Comparison of ENCODE assay signal across 8 cellular contexts in genomic region chr6:33272358-33273128, GRCh38. TPM values are rescaled to one million over a fixed set of nuclear protein-coding genes. Genes with fewer than 3 reads are reported as not detected.
A peak's percentile ranks its signal among the peaks of the same experiment; 100 is the strongest.
DNase-seq lines count a peak whose midpoint lies in the region; ATAC-seq and TF ChIP-seq lines count a peak whose summit lies in the region.

No MANE protein-coding gene starts in this region.

- 5% methylated on average over 13 of the region's 15 CpGs for WGBS in mesenchymal stem cell
- WGBS in urinary bladder: 16% methylated on average over 15 of the region's 15 CpGs

- no peaks in the 10 kb centered on the region for H3K9me3 ChIP-seq in mesenchymal stem cell (ENCODE audit: control insufficient read depth, low read length)

- H3K14ac ChIP-seq in mesenchymal stem cell (ENCODE audit: low read length in 2 of 2): no peak overlapping the region

- H3K27me3 Mint-ChIP-seq in activated naive CD4-positive, alpha-beta T cell treated with anti-CD3 and anti-CD28 coated beads, Interleukin-2, amount 50 U/mL, for 24 hours: no peaks in the 10 kb centered on the region

- H2BK15ac ChIP-seq in mesenchymal stem cell (ENCODE audit: low read depth, poor library complexity, severe bottlenecking): no peak overlapping the region

- H3K4me1 ChIP-seq in mesenchymal stem cell (ENCODE audit: control insufficient read depth, insufficient read depth, low read depth, low read length): peaks cover 18% of the 10 kb centered on the region
- no peaks in the 10 kb centered on the region for H3K4me1 ChIP-seq in urinary bladder (ENCODE audit: insufficient read depth)

- H3K36me3 ChIP-seq in brain microvascular endothelial cell (replicated peaks) (peaks cover 49% of the 10 kb centered on the region), mesenchymal stem cell (ENCODE audit: control insufficient read depth in 1 of 2, insufficient read depth in 2 of 2, low read depth in 1 of 2, low read length in 2 of 2) (peaks cover 41 to 70% of the 10 kb centered on the region in 2 experiments), urinary bladder (ENCODE audit: insufficient read depth) (peaks cover 6% of the 10 kb centered on the region)

- peak overlapping the region; percentile 49 to 78 for H3K18ac ChIP-seq in mesenchymal stem cell (ENCODE audit: low read depth in 1 of 2, low read length in 2 of 2)

- no peak for TF ChIP-seq CTCF in brain microvascular endothelial cell (IDR thresholded peaks at IDR 0.05; ENCODE audit: low read depth, low read length, missing control alignments)

- H3K9me3 Mint-ChIP-seq in activated naive CD4-positive, alpha-beta T cell treated with anti-CD3 and anti-CD28 coated beads, Interleukin-2, amount 50 U/mL, for 24 hours: no peaks in the 10 kb centered on the region

- H3K27ac Mint-ChIP-seq in activated naive CD4-positive, alpha-beta T cell treated with anti-CD3 and anti-CD28 coated beads, Interleukin-2, amount 50 U/mL, for 24 hours: peak overlapping the region; percentile 99

- H2BK12ac ChIP-seq in mesenchymal stem cell (ENCODE audit: low read length in 2 of 2): no peak overlapping the region

- no peak overlapping the region for H2AFZ ChIP-seq in mesenchymal stem cell (ENCODE audit: low read depth, low read length)

- peak overlapping the region; percentile 1 to 57 for H3K4ac ChIP-seq in mesenchymal stem cell (ENCODE audit: low read depth in 1 of 2, low read length in 2 of 2)

- H2BK5ac ChIP-seq in mesenchymal stem cell (ENCODE audit: low read depth, low read length, poor library complexity, severe bottlenecking): no peak overlapping the region

- DNase-seq in activated naive CD4-positive, alpha-beta T cell treated with anti-CD3 and anti-CD28 coated beads, Interleukin-2, amount 50 U/mL, for 16 hours: no peak
- DNase-seq in brain microvascular endothelial cell: no peak
- no peak for DNase-seq in mesenchymal stem cell
- DNase-seq in NCI-H146 (lab: John Stamatoyannopoulos, UW): no peak

- H4K8ac ChIP-seq in mesenchymal stem cell (ENCODE audit: low read length): no peak overlapping the region

- H3K79me1 ChIP-seq in mesenchymal stem cell (replicated peaks; ENCODE audit: low read length, poor library complexity, severe bottlenecking): peaks cover 26% of the 10 kb centered on the region

- H3K4me3 ChIP-seq in brain microvascular endothelial cell (ENCODE audit: low read depth, low read length) (peak overlapping the region; percentile 99), mesenchymal stem cell (ENCODE audit: insufficient read depth in 1 of 2, low read depth in 1 of 2, low read length in 2 of 2) (peak overlapping the region; percentile 76 to 91), urinary bladder (ENCODE audit: low read depth, low read length) (peak overlapping the region; percentile 63)

- H3K4me1 Mint-ChIP-seq in activated naive CD4-positive, alpha-beta T cell treated with anti-CD3 and anti-CD28 coated beads, Interleukin-2, amount 50 U/mL, for 24 hours: peaks cover 49% of the 10 kb centered on the region

- peak overlapping the region; percentile 99 for H3K9ac ChIP-seq in mesenchymal stem cell (ENCODE audit: low read length)

- peak overlapping the region; percentile 69 for H3K4me2 ChIP-seq in mesenchymal stem cell (ENCODE audit: low read length, poor library complexity, severe bottlenecking)

- in situ Hi-C loops in brain microvascular endothelial cell (cut with HindIII; ENCODE audit: low pct_ligation_motif_present, low sequenced_read_pairs): no loop called here

- H2AK5ac ChIP-seq in mesenchymal stem cell (ENCODE audit: low read length, severe bottlenecking): peak overlapping the region; percentile 28

- ATAC-seq in HG02885 (IDR thresholded peaks at IDR 0.05; ENCODE audit: poor library complexity, unreplicated experiment): no peak
- no peak for ATAC-seq in GM19324 (IDR thresholded peaks at IDR 0.05; ENCODE audit: low FRiP score, unreplicated experiment)

- H4K91ac ChIP-seq in mesenchymal stem cell (ENCODE audit: low read length): no peak overlapping the region

- H3K27me3 ChIP-seq in brain microvascular endothelial cell (replicated peaks) (no peaks in the 10 kb centered on the region), mesenchymal stem cell (ENCODE audit: control insufficient read depth in 1 of 2, insufficient read depth in 1 of 2, low read length in 2 of 2) (no peaks in the 10 kb centered on the region)

- H3K23ac ChIP-seq in mesenchymal stem cell (ENCODE audit: low read length in 2 of 2): no peak overlapping the region

- peak overlapping the region; percentile 96 for H3K4me3 Mint-ChIP-seq in activated naive CD4-positive, alpha-beta T cell treated with anti-CD3 and anti-CD28 coated beads, Interleukin-2, amount 50 U/mL, for 24 hours

- peaks cover 42% of the 10 kb centered on the region for H3K36me3 Mint-ChIP-seq in activated naive CD4-positive, alpha-beta T cell treated with anti-CD3 and anti-CD28 coated beads, Interleukin-2, amount 50 U/mL, for 24 hours

- no peak overlapping the region for H2BK120ac ChIP-seq in mesenchymal stem cell (ENCODE audit: low read depth, low read length)

- H3K27ac ChIP-seq in brain microvascular endothelial cell (peak overlapping the region; percentile 93), mesenchymal stem cell (ENCODE audit: low read length, poor library complexity, severe bottlenecking) (peak overlapping the region; percentile 86), urinary bladder (ENCODE audit: low read depth) (peak overlapping the region; percentile 51)

RNA-seq across cellular contexts. Expression of gene RPS18, which starts 0.7 kb away (rescaled TPM):
- 6,369 TPM for polyA plus RNA-seq in mesenchymal stem cell (2013, experiment 1 of 2)
- 6,579 TPM for polyA plus RNA-seq in mesenchymal stem cell (2013, experiment 2 of 2)
- total RNA-seq in urinary bladder: 3,033 TPM
- polyA plus RNA-seq in urinary bladder: 4,357 TPM

RNA-seq across cellular contexts. Expression of gene VPS52, which starts 0.9 kb away (rescaled TPM):
- 30.7 TPM for polyA plus RNA-seq in mesenchymal stem cell (2013, experiment 1 of 2)
- 29.4 TPM for polyA plus RNA-seq in mesenchymal stem cell (2013, experiment 2 of 2)
- total RNA-seq in urinary bladder: 32.4 TPM
- polyA plus RNA-seq in urinary bladder: 45.3 TPM

RNA-seq across cellular contexts. Expression of gene B3GALT4, which starts 4.4 kb away (rescaled TPM):
- 2.8 TPM for polyA plus RNA-seq in mesenchymal stem cell (2013, experiment 1 of 2)
- polyA plus RNA-seq in mesenchymal stem cell (2013, experiment 2 of 2): 3.1 TPM
- 8.0 TPM for total RNA-seq in urinary bladder
- polyA plus RNA-seq in urinary bladder: 19.3 TPM

RNA-seq across cellular contexts. Expression of gene WDR46, which starts 16.5 kb away (rescaled TPM):
- polyA plus RNA-seq in mesenchymal stem cell (2013, experiment 1 of 2): 66.3 TPM
- polyA plus RNA-seq in mesenchymal stem cell (2013, experiment 2 of 2): 59.2 TPM
- 29.7 TPM for total RNA-seq in urinary bladder
- polyA plus RNA-seq in urinary bladder: 40.2 TPM

RNA-seq across cellular contexts. Expression of gene PFDN6, which starts 16.9 kb away (rescaled TPM):
- 52.4 TPM for polyA plus RNA-seq in mesenchymal stem cell (2013, experiment 1 of 2)
- 52.8 TPM for polyA plus RNA-seq in mesenchymal stem cell (2013, experiment 2 of 2)
- total RNA-seq in urinary bladder: 24.3 TPM
- 104 TPM for polyA plus RNA-seq in urinary bladder
